In the genomic region with DNA sequence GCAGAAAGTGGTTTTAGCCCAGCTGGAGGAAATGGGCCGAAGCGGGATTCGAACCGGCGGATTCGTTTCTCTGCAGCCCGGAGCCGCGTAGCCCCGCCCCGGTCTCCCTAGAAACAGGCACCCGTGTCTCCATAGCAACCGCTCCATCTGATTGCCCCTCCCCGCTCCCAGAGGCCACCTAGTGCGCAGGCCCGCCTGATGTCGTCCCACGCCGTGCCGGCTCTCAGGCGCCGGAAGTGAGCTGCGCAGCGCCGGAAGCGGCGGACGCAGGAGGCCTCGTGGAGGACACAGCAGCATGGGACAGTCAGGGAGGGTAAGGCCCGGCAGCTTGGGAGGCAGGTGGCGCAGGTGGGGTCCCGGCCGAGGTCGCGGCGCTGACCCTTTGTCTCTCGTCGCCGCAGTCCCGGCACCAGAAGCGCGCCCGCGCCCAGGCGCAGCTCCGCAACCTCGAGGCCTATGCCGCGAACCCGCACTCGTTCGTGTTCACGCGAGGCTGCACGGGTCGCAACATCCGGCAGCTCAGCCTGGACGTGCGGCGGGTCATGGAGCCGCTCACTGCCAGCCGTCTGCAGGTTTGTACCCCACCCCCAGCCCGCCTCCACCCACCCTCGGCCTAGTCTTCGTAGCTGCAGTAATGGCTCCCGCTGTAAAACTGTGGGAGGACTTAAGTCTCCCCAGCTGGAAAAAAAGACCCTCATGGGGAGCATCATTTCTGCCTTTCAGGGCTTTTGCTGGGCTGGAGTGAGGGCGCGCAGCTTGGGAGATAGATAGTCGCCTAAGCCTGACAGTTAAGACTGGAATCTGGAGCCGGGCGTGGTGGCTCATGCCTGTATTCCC, we compare ENCODE assay signal across 8 cellular contexts. TPM values are rescaled to one million over a fixed set of nuclear protein-coding genes. Genes with fewer than 3 reads are reported as not detected.
DNase-seq lines count a peak whose midpoint lies in the region; ATAC-seq and TF ChIP-seq lines count a peak whose summit lies in the region.

A gene with protein sequence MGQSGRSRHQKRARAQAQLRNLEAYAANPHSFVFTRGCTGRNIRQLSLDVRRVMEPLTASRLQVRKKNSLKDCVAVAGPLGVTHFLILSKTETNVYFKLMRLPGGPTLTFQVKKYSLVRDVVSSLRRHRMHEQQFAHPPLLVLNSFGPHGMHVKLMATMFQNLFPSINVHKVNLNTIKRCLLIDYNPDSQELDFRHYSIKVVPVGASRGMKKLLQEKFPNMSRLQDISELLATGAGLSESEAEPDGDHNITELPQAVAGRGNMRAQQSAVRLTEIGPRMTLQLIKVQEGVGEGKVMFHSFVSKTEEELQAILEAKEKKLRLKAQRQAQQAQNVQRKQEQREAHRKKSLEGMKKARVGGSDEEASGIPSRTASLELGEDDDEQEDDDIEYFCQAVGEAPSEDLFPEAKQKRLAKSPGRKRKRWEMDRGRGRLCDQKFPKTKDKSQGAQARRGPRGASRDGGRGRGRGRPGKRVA (plus strand): TSS at position 263 of the 837 bp plus-strand sequence. CDS start 33 bp downstream, at position 296.

- H3K9me3 ChIP-seq in liver (ENCODE audit: control insufficient read depth in 4 of 4, low read length in 3 of 4) = no peaks in the 10 kb centered on the region

- DNase-seq in HK-2 (ENCODE audit: unreplicated experiment) (peak; percentile 98), NCI-H82 treated with DMSO at 0.1 percent for 48 hours (lab: John Stamatoyannopoulos, UW; ENCODE audit: unreplicated experiment) (peak; percentile 90), dermis microvascular lymphatic vessel endothelial cell (ENCODE audit: low read depth in 2 of 2) (peak; percentile 96 to 99)
- DNase-seq in activated CD4-positive, alpha-beta T cell treated with anti-CD3 and anti-CD28 coated beads, Interleukin-2, amount 50 U/mL, for 48 hours = peak; percentile 97 to 98
- DNase-seq in stimulated activated CD4-positive, alpha-beta T cell treated with anti-CD3 and anti-CD28 coated beads, Interleukin-4, amount 100 ng/mL, for 1 hour = peak; percentile 95

- H3K36me3 ChIP-seq in liver (ENCODE audit: control insufficient read depth in 4 of 4, insufficient read depth in 3 of 4, low read depth in 1 of 4, low read length in 3 of 4) = peaks cover 14 to 37% (median 15%) of the 10 kb centered on the region in 4 donors

- TF ChIP-seq CTCF in C4-2B (conservative IDR thresholded peaks at IDR 0.05) (no peak), liver (IDR thresholded peaks at IDR 0.05; ENCODE audit: low read depth, low read length, missing input control) (no peak)

- H3K9ac ChIP-seq in liver (ENCODE audit: low read depth in 1 of 2, low read length in 2 of 2) = peak within 1 kb of the TSS; percentile 47 to 65

- 2% methylated on average over 71 of the region's 71 CpGs for WGBS in liver

- H3K27ac ChIP-seq in C4-2B (peak within 1 kb of the TSS; percentile 92), liver (ENCODE audit: low read depth in 1 of 2, low read length in 2 of 2) (peak within 1 kb of the TSS; percentile 57 to 70)

- no peaks in the 10 kb centered on the region for H3K27me3 ChIP-seq in liver (ENCODE audit: control insufficient read depth in 4 of 4, insufficient read depth in 4 of 4, low read length in 3 of 4)

- peak; percentile 47 for ATAC-seq in GM19452 (IDR thresholded peaks at IDR 0.05; ENCODE audit: unreplicated experiment)

- no peak for TF ChIP-seq RAD21 in liver (IDR thresholded peaks at IDR 0.05)

- peak within 1 kb of the TSS; percentile 80 to 88 (median 82) for H3K4me3 ChIP-seq in liver (ENCODE audit: low read depth in 1 of 3, low read length in 3 of 3)

- H3K4me1 ChIP-seq in liver (ENCODE audit: control insufficient read depth in 4 of 4, insufficient read depth in 4 of 4, low read length in 3 of 4) = peaks cover 0 to 11% (median 8%) of the 10 kb centered on the region in 4 donors

TF ChIP-seq in liver, 16 proteins besides CTCF, POLR2A, EP300 and RAD21:
- TF ChIP-seq SP1 (IDR thresholded peaks at IDR 0.05) = peak; percentile 40
- TF ChIP-seq, protein P1, sequence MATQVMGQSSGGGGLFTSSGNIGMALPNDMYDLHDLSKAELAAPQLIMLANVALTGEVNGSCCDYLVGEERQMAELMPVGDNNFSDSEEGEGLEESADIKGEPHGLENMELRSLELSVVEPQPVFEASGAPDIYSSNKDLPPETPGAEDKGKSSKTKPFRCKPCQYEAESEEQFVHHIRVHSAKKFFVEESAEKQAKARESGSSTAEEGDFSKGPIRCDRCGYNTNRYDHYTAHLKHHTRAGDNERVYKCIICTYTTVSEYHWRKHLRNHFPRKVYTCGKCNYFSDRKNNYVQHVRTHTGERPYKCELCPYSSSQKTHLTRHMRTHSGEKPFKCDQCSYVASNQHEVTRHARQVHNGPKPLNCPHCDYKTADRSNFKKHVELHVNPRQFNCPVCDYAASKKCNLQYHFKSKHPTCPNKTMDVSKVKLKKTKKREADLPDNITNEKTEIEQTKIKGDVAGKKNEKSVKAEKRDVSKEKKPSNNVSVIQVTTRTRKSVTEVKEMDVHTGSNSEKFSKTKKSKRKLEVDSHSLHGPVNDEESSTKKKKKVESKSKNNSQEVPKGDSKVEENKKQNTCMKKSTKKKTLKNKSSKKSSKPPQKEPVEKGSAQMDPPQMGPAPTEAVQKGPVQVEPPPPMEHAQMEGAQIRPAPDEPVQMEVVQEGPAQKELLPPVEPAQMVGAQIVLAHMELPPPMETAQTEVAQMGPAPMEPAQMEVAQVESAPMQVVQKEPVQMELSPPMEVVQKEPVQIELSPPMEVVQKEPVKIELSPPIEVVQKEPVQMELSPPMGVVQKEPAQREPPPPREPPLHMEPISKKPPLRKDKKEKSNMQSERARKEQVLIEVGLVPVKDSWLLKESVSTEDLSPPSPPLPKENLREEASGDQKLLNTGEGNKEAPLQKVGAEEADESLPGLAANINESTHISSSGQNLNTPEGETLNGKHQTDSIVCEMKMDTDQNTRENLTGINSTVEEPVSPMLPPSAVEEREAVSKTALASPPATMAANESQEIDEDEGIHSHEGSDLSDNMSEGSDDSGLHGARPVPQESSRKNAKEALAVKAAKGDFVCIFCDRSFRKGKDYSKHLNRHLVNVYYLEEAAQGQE (IDR thresholded peaks at IDR 0.05) = peak; percentile 13
- peak; percentile 87 for TF ChIP-seq MAX (IDR thresholded peaks at IDR 0.05)
- no peak for TF ChIP-seq ATF3 (IDR thresholded peaks at IDR 0.05)
- no peak for TF ChIP-seq EGR1 (IDR thresholded peaks at IDR 0.05; ENCODE audit: low read depth in 2 of 2)
- TF ChIP-seq YY1 (IDR thresholded peaks at IDR 0.05) = peak; percentile 55
- TF ChIP-seq GABPA (IDR thresholded peaks at IDR 0.05 in 1 of 2, conservative IDR thresholded peaks at IDR 0.05 in 1 of 2) = peak; percentile 94 to 99
- TF ChIP-seq FOXA2 (IDR thresholded peaks at IDR 0.05) = peak; percentile 38

RNA-seq across cellular contexts. Expression of the gene that starts here (rescaled TPM):
- 16.3 and 20.4 TPM in 2 replicates for total RNA-seq in dermis microvascular lymphatic vessel endothelial cell
- total RNA-seq in liver = 10 to 100 TPM; 10.4 to 18.1 TPM
- polyA plus RNA-seq in liver = 10 to 100 TPM; 10.1 to 20.7 TPM

Comparison
In these comparisons a context has a peak if more than half of its experiments do, and no peak if none do; other contexts are left out.
1. Peak in every context shown above with its lines: DNase-seq, ATAC-seq, H3K4me3 ChIP-seq and H3K27ac ChIP-seq.